Comparison of ENCODE assay signal across 12 cellular contexts in the genomic region with DNA sequence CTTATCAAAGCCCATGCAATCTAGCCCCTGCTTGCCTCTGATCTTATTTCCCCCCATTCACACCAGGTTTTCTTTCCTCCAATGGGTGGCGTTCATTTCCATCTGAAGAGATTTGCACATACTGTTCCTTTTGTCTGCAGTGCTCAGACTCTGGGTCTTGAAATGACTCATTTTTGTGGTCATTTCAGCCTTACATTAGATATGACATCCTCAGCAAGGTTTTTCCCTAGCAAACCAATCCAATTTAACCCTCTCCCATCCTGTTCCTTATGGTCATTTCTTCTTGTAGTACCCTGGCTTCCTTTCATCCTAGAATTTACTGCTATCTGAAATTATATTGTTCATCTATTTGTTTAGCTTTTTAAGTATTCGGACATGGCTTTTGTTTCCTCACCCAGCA. TPM values are rescaled to one million over a fixed set of nuclear protein-coding genes. Genes with fewer than 3 reads are reported as not detected.
DNase-seq lines count a peak whose midpoint lies in the region; ATAC-seq lines count a peak whose summit lies in the region.
"Had no signal": no experiment of that assay in that cellular context is flagged by ENCODE, and none has a peak within 500 bp of the region (broad histone marks: within the 10 kb centered on the region; RNA-seq: fewer than 3 reads in every experiment).

No MANE protein-coding gene starts in this region.

- no peaks in the 10 kb centered on the region for H3K4me1 Mint-ChIP-seq in natural killer cell treated with Interleukin-12 subunit alpha and Interleukin-12 subunit beta and Interleukin-15 and Interleukin-18, amount 100 ng/mL, for 72 hours (ENCODE audit: low read depth in 2 of 2)

- ATAC-seq in GM18907 (IDR thresholded peaks at IDR 0.05; ENCODE audit: unreplicated experiment): peak; percentile 84
- no peak for ATAC-seq in natural killer cell treated with Interleukin-12 subunit alpha and Interleukin-12 subunit beta and Interleukin-15 and Interleukin-18, amount 100 ng/mL, for 72 hours
- ATAC-seq: activated CD8-positive, alpha-beta T cell treated with anti-CD3 and anti-CD28 coated beads for 36 hours had no signal

- no peaks in the 10 kb centered on the region for H3K36me3 Mint-ChIP-seq in natural killer cell treated with Interleukin-12 subunit alpha and Interleukin-12 subunit beta and Interleukin-15 and Interleukin-18, amount 100 ng/mL, for 72 hours

- H3K27me3 Mint-ChIP-seq in natural killer cell treated with Interleukin-12 subunit alpha and Interleukin-12 subunit beta and Interleukin-15 and Interleukin-18, amount 100 ng/mL, for 72 hours: peaks cover 0 to 2% of the 10 kb centered on the region in 2 donors

- no peak overlapping the region for H3K4me3 Mint-ChIP-seq in natural killer cell treated with Interleukin-12 subunit alpha and Interleukin-12 subunit beta and Interleukin-15 and Interleukin-18, amount 100 ng/mL, for 72 hours
- H3K4me3 Mint-ChIP-seq: activated CD8-positive, alpha-beta T cell treated with anti-CD3 and anti-CD28 coated beads for 36 hours had no signal

- no peak overlapping the region for H3K27ac Mint-ChIP-seq in natural killer cell treated with Interleukin-12 subunit alpha and Interleukin-12 subunit beta and Interleukin-15 and Interleukin-18, amount 100 ng/mL, for 72 hours
- H3K27ac Mint-ChIP-seq: activated CD8-positive, alpha-beta T cell treated with anti-CD3 and anti-CD28 coated beads for 36 hours had no signal

- H3K9me3 Mint-ChIP-seq in natural killer cell treated with Interleukin-12 subunit alpha and Interleukin-12 subunit beta and Interleukin-15 and Interleukin-18, amount 100 ng/mL, for 72 hours: no peaks in the 10 kb centered on the region
- H3K9me3 Mint-ChIP-seq: activated CD8-positive, alpha-beta T cell treated with anti-CD3 and anti-CD28 coated beads for 36 hours had no signal

- DNase-seq in HCEC 1CT (peak; percentile 60), M059J (ENCODE audit: low read depth) (peak; percentile 12), foreskin melanocyte (peak; percentile 11), C1 segment of cervical spinal cord (lab: John Stamatoyannopoulos, UW) (no peak), NCI-H1694 (lab: John Stamatoyannopoulos, UW) (no peak), NOMO-1 treated with DMSO at 0.1 percent for 48 hours (lab: John Stamatoyannopoulos, UW; ENCODE audit: unreplicated experiment) (no peak)
- DNase-seq in natural killer cell treated with Interleukin-12 subunit alpha and Interleukin-12 subunit beta and Interleukin-15 and Interleukin-18, amount 100 ng/mL, for 72 hours (ENCODE audit: low spot score): no peak
- DNase-seq: activated CD8-positive, alpha-beta T cell treated with anti-CD3 and anti-CD28 coated beads for 36 hours; NCI-H2029; SHP77; stimulated activated CD4-positive, alpha-beta T cell treated with anti-CD3 and anti-CD28 coated beads, Interleukin-4, amount 100 ng/mL, for 1 hour had no signal

RNA-seq across cellular contexts. Expression of a gene that starts 42.5 kb away (rescaled TPM):
- total RNA-seq in M059J (2014; rRNA removed; shearing (Covaris generic)): not detected in 2 replicates
- total RNA-seq in natural killer cell treated with Interleukin-12 subunit alpha and Interleukin-12 subunit beta and Interleukin-15 and Interleukin-18, amount 100 ng/mL, for 72 hours: not detected
- total RNA-seq: activated CD8-positive, alpha-beta T cell treated with anti-CD3 and anti-CD28 coated beads for 36 hours had no signal

Comparison
In these comparisons a context has a peak if more than half of its experiments do, and no peak if none do; other contexts are left out.
1. DNase-seq: peak in HCEC 1CT (single experiment), M059J (single experiment) and foreskin melanocyte (single experiment); none in natural killer cell treated with Interleukin-12 subunit alpha and Interleukin-12 subunit beta and Interleukin-15 and Interleukin-18, amount 100 ng/mL, for 72 hours (single experiment), C1 segment of cervical spinal cord (0 of 14), NCI-H1694 (single experiment) and NOMO-1 treated with DMSO at 0.1 percent for 48 hours (single experiment).